Comparison of ENCODE assay signal across 8 cellular contexts in genomic region chr17:1684307-1685189, GRCh38. TPM values are rescaled to one million over a fixed set of nuclear protein-coding genes. Genes with fewer than 3 reads are reported as not detected.
DNase-seq lines count a peak whose midpoint lies in the region; ATAC-seq and TF ChIP-seq lines count a peak whose summit lies in the region.

Gene PRPF8, minus strand, starts transcription at chr17:1684867. Its CDS starts 296 bp downstream, at chr17:1684571.

- H3K27ac Mint-ChIP-seq in activated T-helper 17 cell treated with anti-CD3 and anti-CD28 coated beads, Interleukin-2, amount 50 U/mL, for 72 hours: peak within 1 kb of the TSS; percentile 99
- H3K27ac Mint-ChIP-seq in naive thymus-derived CD8-positive, alpha-beta T cell: peak within 1 kb of the TSS; percentile 97 to 100 (median 100)

- DNase-seq in Daoy (ENCODE audit: low read depth) (peak; percentile 98), GOT3 (lab: John Stamatoyannopoulos, UW) (peak; percentile 96), LNCaP clone FGC (ENCODE audit: low read depth) (peak; percentile 91), RWPE1 (ENCODE audit: low spot score) (peak; percentile 99), fibroblast of mammary gland (ENCODE audit: low read depth) (peak; percentile 96)
- peak; percentile 95 to 99 (median 98) for DNase-seq in naive thymus-derived CD8-positive, alpha-beta T cell
- DNase-seq in stimulated activated naive CD4-positive, alpha-beta T cell (lab: John Stamatoyannopoulos, UW): peak; percentile 96 to 98 (median 98)

- peak; percentile 100 for ATAC-seq in activated T-helper 17 cell treated with anti-CD3 and anti-CD28 coated beads, Interleukin-2, amount 50 U/mL, for 72 hours (replicated peaks)
- ATAC-seq in naive thymus-derived CD8-positive, alpha-beta T cell: peak; percentile 96 to 97

- H3K4me3 ChIP-seq in LNCaP clone FGC (ENCODE audit: low read depth, low read length): peak within 1 kb of the TSS; percentile 88
- peak within 1 kb of the TSS; percentile 82 for H3K4me3 ChIP-seq in fibroblast of mammary gland (ENCODE audit: control insufficient read depth, low read depth, low read length)

- H3K4me3 Mint-ChIP-seq in activated T-helper 17 cell treated with anti-CD3 and anti-CD28 coated beads, Interleukin-2, amount 50 U/mL, for 72 hours: peak within 1 kb of the TSS; percentile 97
- peak within 1 kb of the TSS; percentile 96 to 100 (median 99) for H3K4me3 Mint-ChIP-seq in naive thymus-derived CD8-positive, alpha-beta T cell

- no peaks in the 10 kb centered on the region for H3K27me3 Mint-ChIP-seq in activated T-helper 17 cell treated with anti-CD3 and anti-CD28 coated beads, Interleukin-2, amount 50 U/mL, for 72 hours
- no peaks in the 10 kb centered on the region for H3K27me3 Mint-ChIP-seq in naive thymus-derived CD8-positive, alpha-beta T cell

- POLR2A ChIA-PET in RWPE1 (lab: Yijun Ruan, JAX; ENCODE audit: low non-redundant PET): interaction anchor here (0.7 to 1.4 kb wide), 3 partner anchors 15 to 32 kb away, joined by 3 to 7 read pairs (median 6); no protein-coding TSS in a partner anchor
- POLR2A ChIA-PET in naive thymus-derived CD8-positive, alpha-beta T cell (lab: Charles Lee): interaction anchor here (0.6 to 2.7 kb wide), 23 partner anchors 11 to 717 kb away, joined by 3 to 22 read pairs (median 4); partner anchors contain the start of genes MNT, RILP, SMYD4 and TLCD2

- peaks cover 54% of the 10 kb centered on the region for H3K36me3 Mint-ChIP-seq in activated T-helper 17 cell treated with anti-CD3 and anti-CD28 coated beads, Interleukin-2, amount 50 U/mL, for 72 hours (ENCODE audit: low read depth)
- H3K36me3 Mint-ChIP-seq in naive thymus-derived CD8-positive, alpha-beta T cell: peaks cover 9 to 49% (median 23%) of the 10 kb centered on the region in 3 donors

- TF ChIP-seq CTCF in LNCaP clone FGC (IDR thresholded peaks at IDR 0.05; ENCODE audit: control insufficient read depth, extremely low read depth, insufficient read depth): no peak
- TF ChIP-seq CTCF in RWPE1 (conservative IDR thresholded peaks at IDR 0.05; ENCODE audit: low read depth): no peak
- no peak for TF ChIP-seq CTCF in fibroblast of mammary gland (conservative IDR thresholded peaks at IDR 0.05; ENCODE audit: control insufficient read depth, insufficient read depth, low read depth, low read length)

- H3K9me3 Mint-ChIP-seq in activated T-helper 17 cell treated with anti-CD3 and anti-CD28 coated beads, Interleukin-2, amount 50 U/mL, for 72 hours: no peaks in the 10 kb centered on the region
- no peaks in the 10 kb centered on the region for H3K9me3 Mint-ChIP-seq in naive thymus-derived CD8-positive, alpha-beta T cell

- peaks cover 28% of the 10 kb centered on the region for H3K4me1 Mint-ChIP-seq in activated T-helper 17 cell treated with anti-CD3 and anti-CD28 coated beads, Interleukin-2, amount 50 U/mL, for 72 hours
- peaks cover 32 to 54% (median 49%) of the 10 kb centered on the region in 4 donors for H3K4me1 Mint-ChIP-seq in naive thymus-derived CD8-positive, alpha-beta T cell

- H3K27ac ChIP-seq in RWPE1: peak within 1 kb of the TSS; percentile 88

- CTCF ChIA-PET in RWPE1 (lab: Yijun Ruan, JAX): interaction anchor here (0.6 kb wide), 3 partner anchors 10 to 181 kb away, joined by 3 to 4 read pairs (median 3); no protein-coding TSS in a partner anchor

RNA-seq across cellular contexts. Expression of gene PRPF8, which starts in this region (rescaled TPM):
- total RNA-seq in Daoy (2014; rRNA removed; shearing (Covaris generic)): 63.9 and 93.3 TPM in 2 replicates
- total RNA-seq in activated T-helper 17 cell treated with anti-CD3 and anti-CD28 coated beads, Interleukin-2, amount 50 U/mL, for 72 hours: 100 to 1,000 TPM; 353 to 426 TPM
- total RNA-seq in naive thymus-derived CD8-positive, alpha-beta T cell: 100 to 1,000 TPM; 523 to 532 TPM
- 100 to 1,000 TPM; 133 to 227 (median 176) TPM for polyA plus RNA-seq in naive thymus-derived CD8-positive, alpha-beta T cell

Comparison
In these comparisons a context has a peak if more than half of its experiments do, and no peak if none do; other contexts are left out.
1. Peak in every context shown above with its lines: DNase-seq, ATAC-seq, H3K4me3 ChIP-seq and H3K27ac ChIP-seq.